Comparison of ENCODE assay signal across 2 cellular contexts in the genomic region with DNA sequence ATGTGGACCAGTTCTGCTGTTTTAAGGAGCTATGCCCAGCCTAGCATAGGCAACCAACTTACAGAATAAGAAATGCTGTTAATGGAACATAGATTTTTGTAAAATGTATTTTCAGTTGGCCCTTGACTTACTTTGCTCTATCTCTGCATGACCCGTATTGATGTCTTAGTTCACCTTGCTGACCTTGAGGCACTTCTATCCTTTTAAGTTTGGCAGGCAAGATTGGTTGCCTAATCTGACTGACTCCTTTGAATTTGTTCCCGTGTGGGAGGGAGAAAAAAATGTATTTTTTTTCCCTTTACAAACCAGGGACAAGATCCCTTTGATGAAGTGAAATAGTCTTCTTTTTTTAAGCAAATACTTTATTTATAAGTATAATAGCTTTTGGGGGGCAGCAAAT.
TF ChIP-seq lines count a peak whose summit lies in the region.

No MANE protein-coding gene starts in this region.

TF ChIP-seq in HepG2, 621 proteins besides CTCF, POLR2A, EP300 and RAD21 (continues in another document):
- TF ChIP-seq NCOA5 (CRISPR knock-in tag; IDR thresholded peaks at IDR 0.05) = no peak
- no peak for TF ChIP-seq ZNF264 (CRISPR knock-in tag; IDR thresholded peaks at IDR 0.05)
- TF ChIP-seq ZNF557 (CRISPR knock-in tag; IDR thresholded peaks at IDR 0.05) = no peak
- no peak for TF ChIP-seq KDM5A (IDR thresholded peaks at IDR 0.05; ENCODE audit: borderline replicate concordance, low read length)
- peak; percentile 35; the same call in 1 of the 2 replicates for TF ChIP-seq SIX1 (CRISPR knock-in tag; IDR thresholded peaks at IDR 0.05; ENCODE audit: borderline replicate concordance)
- no peak for TF ChIP-seq EZH2 (conservative IDR thresholded peaks at IDR 0.05; ENCODE audit: low read depth, low read length)
- no peak for TF ChIP-seq ZNF550 (CRISPR knock-in tag; IDR thresholded peaks at IDR 0.05; ENCODE audit: borderline replicate concordance)
- TF ChIP-seq, protein P1, sequence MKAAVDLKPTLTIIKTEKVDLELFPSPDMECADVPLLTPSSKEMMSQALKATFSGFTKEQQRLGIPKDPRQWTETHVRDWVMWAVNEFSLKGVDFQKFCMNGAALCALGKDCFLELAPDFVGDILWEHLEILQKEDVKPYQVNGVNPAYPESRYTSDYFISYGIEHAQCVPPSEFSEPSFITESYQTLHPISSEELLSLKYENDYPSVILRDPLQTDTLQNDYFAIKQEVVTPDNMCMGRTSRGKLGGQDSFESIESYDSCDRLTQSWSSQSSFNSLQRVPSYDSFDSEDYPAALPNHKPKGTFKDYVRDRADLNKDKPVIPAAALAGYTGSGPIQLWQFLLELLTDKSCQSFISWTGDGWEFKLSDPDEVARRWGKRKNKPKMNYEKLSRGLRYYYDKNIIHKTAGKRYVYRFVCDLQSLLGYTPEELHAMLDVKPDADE (CRISPR knock-in tag; IDR thresholded peaks at IDR 0.05) = no peak
- no peak for TF ChIP-seq GPN1 (CRISPR knock-in tag; IDR thresholded peaks at IDR 0.05; ENCODE audit: borderline replicate concordance)
- no peak for TF ChIP-seq KDM3A (CRISPR knock-in tag; IDR thresholded peaks at IDR 0.05; ENCODE audit: low read depth)
- no peak; the same call in 1 of the 2 replicates for TF ChIP-seq TAF1 (CRISPR knock-in tag; IDR thresholded peaks at IDR 0.05)
- TF ChIP-seq RFXAP (CRISPR knock-in tag; IDR thresholded peaks at IDR 0.05; ENCODE audit: borderline replicate concordance) = no peak
- no peak for TF ChIP-seq REXO4 (CRISPR knock-in tag; IDR thresholded peaks at IDR 0.05; ENCODE audit: borderline replicate concordance)
- TF ChIP-seq ZZZ3 (CRISPR knock-in tag; IDR thresholded peaks at IDR 0.05; ENCODE audit: borderline replicate concordance) = no peak
- no peak for TF ChIP-seq PHF21A (CRISPR knock-in tag; IDR thresholded peaks at IDR 0.05)
- no peak for TF ChIP-seq AGO2 (optimal IDR thresholded peaks at IDR 0.05; ENCODE audit: low read depth, low read length)
- TF ChIP-seq FOXC1 (CRISPR knock-in tag; IDR thresholded peaks at IDR 0.05; ENCODE audit: borderline replicate concordance) = no peak
- TF ChIP-seq RFX1 (IDR thresholded peaks at IDR 0.05) = no peak
- no peak for TF ChIP-seq ZNF674 (CRISPR knock-in tag; IDR thresholded peaks at IDR 0.05; ENCODE audit: low read depth)
- TF ChIP-seq ZSCAN22 (CRISPR knock-in tag; IDR thresholded peaks at IDR 0.05) = no peak
- TF ChIP-seq PRPF4 (IDR thresholded peaks at IDR 0.05; ENCODE audit: low read depth, low read length, poor library complexity, severe bottlenecking) = no peak
- no peak for TF ChIP-seq ELF4 (CRISPR knock-in tag; IDR thresholded peaks at IDR 0.05; ENCODE audit: borderline replicate concordance)
- TF ChIP-seq ZNF761 (CRISPR knock-in tag; conservative IDR thresholded peaks at IDR 0.05) = no peak
- TF ChIP-seq MLXIP (CRISPR knock-in tag; IDR thresholded peaks at IDR 0.05; ENCODE audit: borderline replicate concordance) = no peak

TF ChIP-seq in GM23338, 12 proteins besides CTCF, POLR2A, EP300 and RAD21:
- TF ChIP-seq REST (IDR thresholded peaks at IDR 0.05; ENCODE audit: unreplicated experiment) (no peak), JUNB (IDR thresholded peaks at IDR 0.05; ENCODE audit: unreplicated experiment) (no peak), ZNF462 (CRISPR knock-in tag; IDR thresholded peaks at IDR 0.05) (no peak), NANOG (IDR thresholded peaks at IDR 0.05; ENCODE audit: borderline replicate concordance) (no peak), POLR2AphosphoS5 (IDR thresholded peaks at IDR 0.05; ENCODE audit: low read depth) (no peak), ZNF114 (CRISPR knock-in tag; IDR thresholded peaks at IDR 0.05) (no peak), EZH2 (IDR thresholded peaks at IDR 0.05; ENCODE audit: low read depth, unreplicated experiment) (no peak), EZH2phosphoT487 (IDR thresholded peaks at IDR 0.05; ENCODE audit: unreplicated experiment) (no peak), CREB1 (CRISPR knock-in tag; IDR thresholded peaks at IDR 0.05; ENCODE audit: low read depth) (no peak), STAT1 (IDR thresholded peaks at IDR 0.05; ENCODE audit: unreplicated experiment) (no peak), ZNF331 (CRISPR knock-in tag; IDR thresholded peaks at IDR 0.05; ENCODE audit: low read depth) (no peak)
- TF ChIP-seq, protein P1 (IDR thresholded peaks at IDR 0.05) = no peak
